In the genomic region with DNA sequence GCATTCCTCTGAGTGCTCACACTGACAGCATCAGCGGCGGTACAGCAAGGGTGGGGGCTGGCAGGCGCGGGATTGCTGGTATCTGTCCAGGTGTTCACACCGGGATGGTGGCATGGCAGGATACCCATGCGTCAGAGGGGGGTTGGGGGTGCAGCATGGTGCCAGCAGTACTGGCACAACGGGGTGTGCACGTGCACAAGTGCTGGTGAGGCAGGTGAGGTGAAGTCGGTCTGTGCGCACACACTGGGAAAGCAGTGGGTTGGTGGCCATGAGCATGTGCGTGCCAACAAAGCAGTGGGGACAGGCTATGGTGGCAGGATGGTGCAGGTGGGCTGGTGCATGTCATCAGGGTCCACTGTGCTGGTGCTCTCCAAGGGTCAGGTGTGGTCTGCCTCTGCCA, we compare ENCODE assay signal across 22 cellular contexts.
DNase-seq lines count a peak whose midpoint lies in the region; ATAC-seq, FAIRE-seq and TF ChIP-seq lines count a peak whose summit lies in the region.
"Had no signal": no experiment of that assay in that cellular context is flagged by ENCODE, and none has a peak within 500 bp of the region (broad histone marks: within the 10 kb centered on the region; RNA-seq: fewer than 3 reads in every experiment).

No MANE protein-coding gene starts in this region.

- no peak overlapping the region for H2AFZ ChIP-seq in neuronal stem cell (ENCODE audit: low read length)

- H4K91ac ChIP-seq in neuronal stem cell (ENCODE audit: low read depth, low read length, poor library complexity): no peak overlapping the region

- H3K4me2 ChIP-seq in neuronal stem cell (ENCODE audit: insufficient read depth, low read length, poor library complexity, severe bottlenecking): no peak overlapping the region

- no peak overlapping the region for H3K4me3 Mint-ChIP-seq in CD14-positive monocyte
- no peak overlapping the region for H3K4me3 Mint-ChIP-seq in chondrocyte (ENCODE audit: unreplicated experiment)
- H3K4me3 Mint-ChIP-seq: CD4-positive, alpha-beta T cell; H9 had no signal

- no peak overlapping the region for H3K27ac ChIP-seq in neuronal stem cell (replicated peaks; ENCODE audit: low read length)
- H3K27ac ChIP-seq in upper lobe of left lung: no peak overlapping the region

- peak overlapping the region; percentile 22 for H3K23ac ChIP-seq in neuronal stem cell (ENCODE audit: low read depth, low read length, poor library complexity)

- no CpG with 5 or more reads among the region's 11 CpGs for WGBS in neuronal stem cell (ENCODE audit: extremely low coverage in 2 of 2, insufficient read length in 2 of 2, insufficient replicate concordance in 1 of 2), 2 donors
- 92 to 99% methylated on average over 7 to 10 of the region's 11 CpGs for WGBS in upper lobe of left lung, 2 donors

- H3K14ac ChIP-seq in neuronal stem cell (ENCODE audit: low read length): peak overlapping the region; percentile 14

- no peaks in the 10 kb centered on the region for H3K4me1 Mint-ChIP-seq in CD14-positive monocyte
- no peaks in the 10 kb centered on the region for H3K4me1 Mint-ChIP-seq in chondrocyte (ENCODE audit: low read depth)
- H3K4me1 Mint-ChIP-seq: H9 had no signal

- intact Hi-C loops in CD14-positive monocyte (cut with micrococcal nuclease): no loop called here

- ATAC-seq in upper lobe of left lung (ENCODE audit: low FRiP score in 2 of 2) (peak; percentile 24 to 61), GM19455 (IDR thresholded peaks at IDR 0.05; ENCODE audit: unreplicated experiment) (no peak)

- no peak for TF ChIP-seq POLR2A in upper lobe of left lung (IDR thresholded peaks at IDR 0.05)

- TF ChIP-seq CTCF in CD14-positive monocyte (IDR thresholded peaks at IDR 0.05) (no peak), chondrocyte (IDR thresholded peaks at IDR 0.05) (no peak), upper lobe of left lung (IDR thresholded peaks at IDR 0.05) (no peak)

- H3K79me1 ChIP-seq in neuronal stem cell (ENCODE audit: low read depth, low read length): no peaks in the 10 kb centered on the region

- no peak overlapping the region for H2BK15ac ChIP-seq in neuronal stem cell (ENCODE audit: low read length)

- H3K4me3 ChIP-seq in neuronal stem cell (ENCODE audit: low read length in 2 of 2) (no peak overlapping the region), upper lobe of left lung (no peak overlapping the region)

- H2BK120ac ChIP-seq in neuronal stem cell (ENCODE audit: low read depth, low read length): no peak overlapping the region

- H3K27me3 Mint-ChIP-seq in CD14-positive monocyte (ENCODE audit: low read depth in 3 of 3) (no peaks in the 10 kb centered on the region), chondrocyte (ENCODE audit: low read depth) (peaks cover 9% of the 10 kb centered on the region)
- H3K27me3 Mint-ChIP-seq: CD4-positive, alpha-beta T cell had no signal

- H3K9me3 ChIP-seq in neuronal stem cell (replicated peaks in 1 of 2; ENCODE audit: control insufficient read depth in 2 of 2, insufficient read depth in 1 of 2, low read depth in 1 of 2, low read length in 2 of 2) (no peaks in the 10 kb centered on the region), upper lobe of left lung (peaks cover 0 to 5% (median 0%) of the 10 kb centered on the region in 4 donors)
- H3K9me3 ChIP-seq: BE2C, Caco-2 had no signal

- H3K36me3 ChIP-seq in neuronal stem cell (replicated peaks in 1 of 2; ENCODE audit: control insufficient read depth in 2 of 2, insufficient read depth in 2 of 2, low read length in 2 of 2) (no peaks in the 10 kb centered on the region), upper lobe of left lung (no peaks in the 10 kb centered on the region)
- H3K36me3 ChIP-seq: BE2C had no signal

- FAIRE-seq in RCC 7860 (lab: Jason Lieb, UNC): no peak
- FAIRE-seq: A204.1, D721Med, GM12892, GM18507, H1 had no signal

- H3K9ac ChIP-seq in neuronal stem cell (ENCODE audit: low read depth, low read length, poor library complexity): no peak overlapping the region

- H3K9me3 Mint-ChIP-seq in CD14-positive monocyte: peaks cover 4 to 17% (median 12%) of the 10 kb centered on the region in 7 donors
- no peaks in the 10 kb centered on the region for H3K9me3 Mint-ChIP-seq in chondrocyte (ENCODE audit: low read depth)
- H3K9me3 Mint-ChIP-seq: H9 had no signal

- no peaks in the 10 kb centered on the region for H3K27me3 ChIP-seq in neuronal stem cell (ENCODE audit: control insufficient read depth in 3 of 3, insufficient read depth in 3 of 3, low read depth in 1 of 3, low read length in 3 of 3)
- H3K27me3 ChIP-seq in upper lobe of left lung: no peaks in the 10 kb centered on the region
- H3K27me3 ChIP-seq: BE2C had no signal

- H2BK5ac ChIP-seq in neuronal stem cell (ENCODE audit: low read length): no peak overlapping the region

- peak overlapping the region; percentile 100 for H4K8ac ChIP-seq in neuronal stem cell (ENCODE audit: low read depth, low read length)

- H2BK12ac ChIP-seq in neuronal stem cell (ENCODE audit: low read length): no peak overlapping the region

- no peak overlapping the region for H3K4ac ChIP-seq in neuronal stem cell (ENCODE audit: low read length)

- H3K4me1 ChIP-seq in neuronal stem cell (ENCODE audit: control insufficient read depth in 2 of 2, insufficient read depth in 1 of 2, low read depth in 1 of 2, low read length in 2 of 2): no peaks in the 10 kb centered on the region
- no peaks in the 10 kb centered on the region for H3K4me1 ChIP-seq in upper lobe of left lung
- H3K4me1 ChIP-seq: BE2C, Caco-2 had no signal

- peak overlapping the region; percentile 44 for H3K18ac ChIP-seq in neuronal stem cell (ENCODE audit: low read length)

- H3K27ac Mint-ChIP-seq in CD14-positive monocyte: no peak overlapping the region
- H3K27ac Mint-ChIP-seq in chondrocyte (ENCODE audit: unreplicated experiment): no peak overlapping the region
- H3K27ac Mint-ChIP-seq: CD4-positive, alpha-beta T cell had no signal

- peak; percentile 45 for DNase-seq in CD14-positive monocyte (ENCODE audit: low spot score)
- peak; percentile 76 for DNase-seq in chondrocyte (ENCODE audit: low spot score)
- no peak for DNase-seq in neuronal stem cell (ENCODE audit: low spot score)
- DNase-seq in upper lobe of left lung: peak in 1 of 2 donors; percentile 32
- DNase-seq in RCC 7860 (ENCODE audit: low spot score): no peak
- DNase-seq in RKO (ENCODE audit: low spot score): no peak
- no peak for DNase-seq in A172 (ENCODE audit: low spot score)
- DNase-seq: ACHN; BE2C; C1 segment of cervical spinal cord; Caco-2; CD4-positive, alpha-beta T cell; DMS153; DMS79; GDM1; H9 had no signal

- no peak for TF ChIP-seq EP300 in upper lobe of left lung (IDR thresholded peaks at IDR 0.05)

- H2AK5ac ChIP-seq in neuronal stem cell (ENCODE audit: low read depth, low read length): no peak overlapping the region

- H3K36me3 Mint-ChIP-seq in CD14-positive monocyte (no peaks in the 10 kb centered on the region), chondrocyte (ENCODE audit: low read depth) (no peaks in the 10 kb centered on the region)

Comparison
In these comparisons a context has a peak if more than half of its experiments do, and no peak if none do; other contexts are left out.
1. DNase-seq: peak in CD14-positive monocyte (single experiment) and chondrocyte (single experiment); none in neuronal stem cell (single experiment), RCC 7860 (single experiment), RKO (single experiment) and A172 (single experiment).